2 cellular contexts compared by ENCODE assay signal in the genomic region with DNA sequence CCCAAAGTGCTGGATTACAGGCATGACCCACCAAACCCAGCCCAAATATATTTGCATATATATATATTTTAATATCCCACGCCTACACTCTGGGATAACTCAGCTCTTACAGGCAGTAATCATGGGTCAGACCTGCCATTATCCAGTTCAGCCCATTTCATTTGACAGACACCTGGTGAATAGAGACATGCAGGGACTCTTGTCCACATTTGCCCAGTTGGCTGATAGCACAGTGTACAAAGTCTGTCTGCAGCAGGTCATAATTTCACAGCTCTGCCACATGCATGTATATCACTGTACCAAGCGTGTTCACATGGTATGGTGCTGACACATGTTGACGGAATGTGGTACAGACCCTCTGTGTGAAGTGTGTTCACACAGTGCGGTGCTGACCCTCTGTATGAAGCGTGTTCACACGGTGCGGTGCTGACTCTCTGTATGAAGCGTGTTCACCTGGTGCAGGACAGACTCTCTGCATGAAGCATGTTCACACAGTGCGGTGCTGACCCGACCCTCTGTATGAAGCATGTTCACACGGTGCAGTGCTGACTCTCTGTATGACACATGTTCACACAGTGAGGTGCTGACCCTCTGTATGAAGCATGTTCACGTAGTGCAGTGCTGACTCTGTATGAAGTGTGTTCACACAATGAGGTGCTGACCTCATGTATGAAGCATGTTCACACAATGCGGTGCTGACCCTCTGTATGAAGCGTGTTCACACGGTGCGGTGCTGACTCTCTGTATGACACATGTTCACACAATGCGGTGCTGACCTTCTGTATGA.
A peak's percentile ranks its signal among the peaks of the same experiment; 100 is the strongest.
TF ChIP-seq lines count a peak whose summit lies in the region.

No MANE protein-coding gene starts in this region.

TF ChIP-seq in IMR-90, 13 proteins besides CTCF, POLR2A, EP300 and RAD21:
- TF ChIP-seq BHLHE40 (IDR thresholded peaks at IDR 0.05; ENCODE audit: low read depth, low read length) (no peak), MXI1 (IDR thresholded peaks at IDR 0.05; ENCODE audit: borderline replicate concordance, low read depth, low read length) (no peak), MAZ (IDR thresholded peaks at IDR 0.05; ENCODE audit: borderline replicate concordance, low read depth, low read length) (no peak), RFX5 (IDR thresholded peaks at IDR 0.05; ENCODE audit: low read depth, low read length) (no peak), RCOR1 (IDR thresholded peaks at IDR 0.05; ENCODE audit: insufficient replicate concordance, low read length) (no peak), SMC3 (IDR thresholded peaks at IDR 0.05; ENCODE audit: low read depth, low read length) (no peak), CHD1 (IDR thresholded peaks at IDR 0.05; ENCODE audit: low read depth, low read length) (no peak), CEBPB (IDR thresholded peaks at IDR 0.05; ENCODE audit: low read depth, low read length) (no peak), FOS (IDR thresholded peaks at IDR 0.05; ENCODE audit: low read depth, low read length) (no peak)
- TF ChIP-seq, protein P1, sequence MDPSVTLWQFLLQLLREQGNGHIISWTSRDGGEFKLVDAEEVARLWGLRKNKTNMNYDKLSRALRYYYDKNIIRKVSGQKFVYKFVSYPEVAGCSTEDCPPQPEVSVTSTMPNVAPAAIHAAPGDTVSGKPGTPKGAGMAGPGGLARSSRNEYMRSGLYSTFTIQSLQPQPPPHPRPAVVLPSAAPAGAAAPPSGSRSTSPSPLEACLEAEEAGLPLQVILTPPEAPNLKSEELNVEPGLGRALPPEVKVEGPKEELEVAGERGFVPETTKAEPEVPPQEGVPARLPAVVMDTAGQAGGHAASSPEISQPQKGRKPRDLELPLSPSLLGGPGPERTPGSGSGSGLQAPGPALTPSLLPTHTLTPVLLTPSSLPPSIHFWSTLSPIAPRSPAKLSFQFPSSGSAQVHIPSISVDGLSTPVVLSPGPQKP (IDR thresholded peaks at IDR 0.05; ENCODE audit: borderline replicate concordance, low read depth, low read length), result no peak
- TF ChIP-seq, protein P2, sequence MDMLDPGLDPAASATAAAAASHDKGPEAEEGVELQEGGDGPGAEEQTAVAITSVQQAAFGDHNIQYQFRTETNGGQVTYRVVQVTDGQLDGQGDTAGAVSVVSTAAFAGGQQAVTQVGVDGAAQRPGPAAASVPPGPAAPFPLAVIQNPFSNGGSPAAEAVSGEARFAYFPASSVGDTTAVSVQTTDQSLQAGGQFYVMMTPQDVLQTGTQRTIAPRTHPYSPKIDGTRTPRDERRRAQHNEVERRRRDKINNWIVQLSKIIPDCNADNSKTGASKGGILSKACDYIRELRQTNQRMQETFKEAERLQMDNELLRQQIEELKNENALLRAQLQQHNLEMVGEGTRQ (IDR thresholded peaks at IDR 0.05; ENCODE audit: low read depth, low read length), result no peak

TF ChIP-seq in K562, 482 proteins besides CTCF, POLR2A, EP300 and RAD21:
- TF ChIP-seq, protein P3, sequence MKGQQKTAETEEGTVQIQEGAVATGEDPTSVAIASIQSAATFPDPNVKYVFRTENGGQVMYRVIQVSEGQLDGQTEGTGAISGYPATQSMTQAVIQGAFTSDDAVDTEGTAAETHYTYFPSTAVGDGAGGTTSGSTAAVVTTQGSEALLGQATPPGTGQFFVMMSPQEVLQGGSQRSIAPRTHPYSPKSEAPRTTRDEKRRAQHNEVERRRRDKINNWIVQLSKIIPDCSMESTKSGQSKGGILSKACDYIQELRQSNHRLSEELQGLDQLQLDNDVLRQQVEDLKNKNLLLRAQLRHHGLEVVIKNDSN (CRISPR knock-in tag; IDR thresholded peaks at IDR 0.05), result peak; percentile 38; the same call in 1 of the 2 replicates
- TF ChIP-seq, protein P4, sequence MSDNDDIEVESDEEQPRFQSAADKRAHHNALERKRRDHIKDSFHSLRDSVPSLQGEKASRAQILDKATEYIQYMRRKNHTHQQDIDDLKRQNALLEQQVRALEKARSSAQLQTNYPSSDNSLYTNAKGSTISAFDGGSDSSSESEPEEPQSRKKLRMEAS (CRISPR knock-in tag; IDR thresholded peaks at IDR 0.05), result peak; percentile 59; the same call in 1 of the 2 replicates
- TF ChIP-seq, protein P5, sequence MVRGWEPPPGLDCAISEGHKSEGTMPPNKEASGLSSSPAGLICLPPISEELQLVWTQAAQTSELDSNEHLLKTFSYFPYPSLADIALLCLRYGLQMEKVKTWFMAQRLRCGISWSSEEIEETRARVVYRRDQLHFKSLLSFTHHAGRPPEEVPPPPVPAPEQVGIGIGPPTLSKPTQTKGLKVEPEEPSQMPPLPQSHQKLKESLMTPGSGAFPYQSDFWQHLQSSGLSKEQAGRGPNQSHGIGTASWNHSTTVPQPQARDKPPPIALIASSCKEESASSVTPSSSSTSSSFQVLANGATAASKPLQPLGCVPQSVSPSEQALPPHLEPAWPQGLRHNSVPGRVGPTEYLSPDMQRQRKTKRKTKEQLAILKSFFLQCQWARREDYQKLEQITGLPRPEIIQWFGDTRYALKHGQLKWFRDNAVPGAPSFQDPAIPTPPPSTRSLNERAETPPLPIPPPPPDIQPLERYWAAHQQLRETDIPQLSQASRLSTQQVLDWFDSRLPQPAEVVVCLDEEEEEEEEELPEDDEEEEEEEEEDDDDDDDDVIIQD (CRISPR knock-in tag; IDR thresholded peaks at IDR 0.05), result no peak
